Comparison of ENCODE assay signal across 15 cellular contexts in genomic region chr2:237485844-237486243, GRCh38. TPM values are rescaled to one million over a fixed set of nuclear protein-coding genes. Genes with fewer than 3 reads are reported as not detected.
A peak's percentile ranks its signal among the peaks of the same experiment; 100 is the strongest.
DNase-seq lines count a peak whose midpoint lies in the region; ATAC-seq and TF ChIP-seq lines count a peak whose summit lies in the region.
"Had no signal": no experiment of that assay in that cellular context is flagged by ENCODE, and none has a peak within 500 bp of the region (broad histone marks: within the 10 kb centered on the region; RNA-seq: fewer than 3 reads in every experiment).

No MANE protein-coding gene starts in this region.

- no TSS peak for BruUV-seq in Caco-2 (replicated peaks; lab: Mats Ljungman, UMichigan)
- BruUV-seq in Panc1 (replicated peaks; lab: Mats Ljungman, UMichigan), result no TSS peak

- ATAC-seq in Panc1 (no peak), GM19397 (IDR thresholded peaks at IDR 0.05; ENCODE audit: unreplicated experiment) (no peak), foreskin keratinocyte (no peak), GM19023 (IDR thresholded peaks at IDR 0.05; ENCODE audit: unreplicated experiment) (no peak)
- ATAC-seq: activated CD8-positive, alpha-beta T cell treated with anti-CD3 and anti-CD28 coated beads, Interleukin-2, amount 10 ng/mL, durations not matched to agents 7 days and 5 days had no signal

- H3K27me3 Mint-ChIP-seq in Caco-2 (ENCODE audit: insufficient read depth, unreplicated experiment), result peaks cover 4% of the 10 kb centered on the region
- H3K27me3 Mint-ChIP-seq in progenitor cell of endocrine pancreas, result peaks cover 69% of the 10 kb centered on the region

- H3K4me3 Mint-ChIP-seq in Caco-2 (ENCODE audit: unreplicated experiment), result peak overlapping the region; percentile 46
- peak overlapping the region; percentile 59 for H3K4me3 Mint-ChIP-seq in progenitor cell of endocrine pancreas (ENCODE audit: low read depth)
- H3K4me3 Mint-ChIP-seq: activated CD8-positive, alpha-beta T cell treated with anti-CD3 and anti-CD28 coated beads, Interleukin-2, amount 10 ng/mL, durations not matched to agents 7 days and 5 days; central memory CD8-positive, alpha-beta T cell had no signal

- TF ChIP-seq CTCF in Caco-2 (IDR thresholded peaks at IDR 0.05; ENCODE audit: insufficient read depth in 1 of 2, low read depth in 1 of 2, low read length in 1 of 2, severe bottlenecking in 1 of 2, unreplicated experiment in 1 of 2), result no peak
- TF ChIP-seq CTCF in Panc1 (IDR thresholded peaks at IDR 0.05), result no peak
- TF ChIP-seq CTCF in fibroblast of the aortic adventitia (IDR thresholded peaks at IDR 0.05; ENCODE audit: insufficient read depth, low read length), result no peak
- no peak for TF ChIP-seq CTCF in progenitor cell of endocrine pancreas (IDR thresholded peaks at IDR 0.05; ENCODE audit: unreplicated experiment)
- TF ChIP-seq CTCF in foreskin keratinocyte (conservative IDR thresholded peaks at IDR 0.05), result no peak

- H3K36me3 Mint-ChIP-seq in Caco-2 (ENCODE audit: insufficient read depth, unreplicated experiment) (no peaks in the 10 kb centered on the region), progenitor cell of endocrine pancreas (ENCODE audit: insufficient read depth) (no peaks in the 10 kb centered on the region)
- H3K36me3 Mint-ChIP-seq: CD14-positive monocyte had no signal

- no peak overlapping the region for H3K4me3 ChIP-seq in Caco-2 (ENCODE audit: low read depth, low read length)
- H3K4me3 ChIP-seq in Panc1 (ENCODE audit: low read depth in 2 of 2, low read length in 2 of 2), result peak overlapping the region; percentile 64 to 89
- peak overlapping the region; percentile 69 for H3K4me3 ChIP-seq in fibroblast of the aortic adventitia (ENCODE audit: low read depth, low read length)

- no peaks in the 10 kb centered on the region; the same call in 1 of the 2 replicates for H3K27me3 ChIP-seq in Caco-2 (replicated peaks; ENCODE audit: control insufficient read depth, insufficient read depth, low read length)
- no peaks in the 10 kb centered on the region for H3K27me3 ChIP-seq in Panc1 (ENCODE audit: control insufficient read depth, insufficient read depth, low read length)
- peaks cover 74% of the 10 kb centered on the region for H3K27me3 ChIP-seq in foreskin keratinocyte

- H3K36me3 ChIP-seq in Caco-2 (ENCODE audit: control insufficient read depth, insufficient read depth, low read length) (no peaks in the 10 kb centered on the region), Panc1 (ENCODE audit: control insufficient read depth, insufficient read depth, low read length) (no peaks in the 10 kb centered on the region; the same call in 1 of the 2 replicates)

- intact Hi-C loops in Caco-2 (cut with micrococcal nuclease; ENCODE audit: unreplicated experiment) (no loop called here), Panc1 (cut with micrococcal nuclease; ENCODE audit: unreplicated experiment) (no loop called here), posterior cingulate gyrus (cut with DNase I) (no loop called here)

- CTCF ChIA-PET in Caco-2 (lab: Charles Lee) (interaction anchor here (1.0 kb wide), 1 partner anchor 86 kb away, joined by 3 read pairs; no protein-coding TSS in a partner anchor), Panc1 (lab: Charles Lee) (no interaction called here)

- H3K4me1 ChIP-seq in Caco-2 (no peaks in the 10 kb centered on the region), Panc1 (ENCODE audit: control insufficient read depth, insufficient read depth, low read length) (peaks cover 25% of the 10 kb centered on the region), foreskin keratinocyte (peaks cover 10% of the 10 kb centered on the region)

- in situ Hi-C loops in Panc1 (cut with HindIII; ENCODE audit: low pct_unique_long_range_greater_than_20kb, low sequenced_read_pairs), result no loop called here

- DNase-seq in Caco-2 (no peak), Panc1 (ENCODE audit: low read depth, low spot score) (no peak), fibroblast of the aortic adventitia (ENCODE audit: low read depth) (no peak), progenitor cell of endocrine pancreas (ENCODE audit: low spot score, unreplicated experiment) (no peak), posterior cingulate gyrus (no peak), foreskin keratinocyte (no peak)
- DNase-seq: activated CD8-positive, alpha-beta T cell treated with anti-CD3 and anti-CD28 coated beads, Interleukin-2, amount 10 ng/mL, durations not matched to agents 7 days and 5 days; activated naive CD4-positive, alpha-beta T cell; erythroblast; NCI-H2171 treated with DMSO at 0.1 percent for 48 hours; T1000 had no signal

- H3K27ac ChIP-seq in Panc1 (ENCODE audit: low read length), result peak overlapping the region; percentile 71; the same call in 1 of the 2 replicates
- H3K27ac ChIP-seq in foreskin keratinocyte, result no peak overlapping the region

- H3K27ac Mint-ChIP-seq in Caco-2 (ENCODE audit: unreplicated experiment), result no peak overlapping the region
- H3K27ac Mint-ChIP-seq in progenitor cell of endocrine pancreas, result no peak overlapping the region
- H3K27ac Mint-ChIP-seq: activated CD8-positive, alpha-beta T cell treated with anti-CD3 and anti-CD28 coated beads, Interleukin-2, amount 10 ng/mL, durations not matched to agents 7 days and 5 days; CD14-positive monocyte had no signal

- H3K4me1 Mint-ChIP-seq in Caco-2 (ENCODE audit: low read depth, unreplicated experiment) (no peaks in the 10 kb centered on the region), progenitor cell of endocrine pancreas (ENCODE audit: low read depth) (peaks cover 23% of the 10 kb centered on the region)
- H3K4me1 Mint-ChIP-seq: central memory CD8-positive, alpha-beta T cell had no signal

- POLR2A ChIA-PET in Caco-2 (lab: Charles Lee) (no interaction called here), Panc1 (lab: Charles Lee) (no interaction called here)

- no peaks in the 10 kb centered on the region for H3K9me3 Mint-ChIP-seq in Caco-2 (ENCODE audit: unreplicated experiment)
- no peaks in the 10 kb centered on the region for H3K9me3 Mint-ChIP-seq in progenitor cell of endocrine pancreas (ENCODE audit: low read depth)
- H3K9me3 Mint-ChIP-seq: central memory CD8-positive, alpha-beta T cell had no signal

- H3K9me3 ChIP-seq in Caco-2 (no peaks in the 10 kb centered on the region), Panc1 (ENCODE audit: control insufficient read depth, insufficient read depth, low read depth, low read length) (0 out of 2 replicates have a peak, but pooled peaks cover 3% of the 10 kb centered on the region)

RNA-seq across cellular contexts. Expression of gene MLPH, which starts 1.2 kb away (rescaled TPM):
- total RNA-seq in Caco-2 (2022) (not detected in 2 replicates), Panc1 (2021; ENCODE audit: unreplicated experiment) (60.2 TPM), fibroblast of the aortic adventitia (ENCODE audit: low replicate concordance) (5.2 and 6.1 TPM in 2 replicates), progenitor cell of endocrine pancreas (1.2 and 1.6 TPM in 2 replicates), foreskin keratinocyte (0.63 and 0.65 TPM in 2 replicates)
- polyA plus RNA-seq in Panc1 (2012; ENCODE audit: insufficient read length), result 42.9 TPM
- 0.54 and 0.55 TPM in 2 replicates for polyA plus RNA-seq in foreskin keratinocyte
- total RNA-seq: activated CD8-positive, alpha-beta T cell treated with anti-CD3 and anti-CD28 coated beads, Interleukin-2, amount 10 ng/mL, durations not matched to agents 7 days and 5 days had no signal
- polyA plus RNA-seq: CD14-positive monocyte had no signal
